8 cellular contexts compared by ENCODE assay signal in genomic region chr9:134134949-134135342, GRCh38. TPM values are rescaled to one million over a fixed set of nuclear protein-coding genes. Genes with fewer than 3 reads are reported as not detected.
DNase-seq lines count a peak whose midpoint lies in the region; ATAC-seq and TF ChIP-seq lines count a peak whose summit lies in the region.

No MANE protein-coding gene starts in this region.

- H3K4me3 ChIP-seq in right atrium auricular region (peak overlapping the region; percentile 88 to 98), SK-N-MC (peak overlapping the region; percentile 83), rectal smooth muscle tissue (ENCODE audit: low read length) (peak overlapping the region; percentile 87)

- intact Hi-C loops in left cardiac atrium (cut with DNase I): loop anchor here in 1 of 2 donors (10.0 kb wide), 1 partner anchor 70 kb away; the partner anchor contains the start of gene BRD3

- H3K4me1 ChIP-seq in right atrium auricular region (peaks cover 0 to 52% of the 10 kb centered on the region in 2 donors), rectal smooth muscle tissue (ENCODE audit: control insufficient read depth, insufficient read depth, low read length) (peaks cover 30% of the 10 kb centered on the region)

- DNase-seq in right atrium auricular region (ENCODE audit: low spot score): no peak
- no peak for DNase-seq in left cardiac atrium
- no peak for DNase-seq in SK-N-MC (ENCODE audit: low read depth, low spot score)
- peak; percentile 11 for DNase-seq in fibroblast of peridontal ligament (ENCODE audit: extremely low read depth)
- DNase-seq in DMS114 treated with DMSO at 0.1 percent for 48 hours (lab: John Stamatoyannopoulos, UW; ENCODE audit: unreplicated experiment): no peak
- no peak for DNase-seq in H4 (ENCODE audit: low spot score)

- H3K9me3 ChIP-seq in right atrium auricular region: no peaks in the 10 kb centered on the region
- no peaks in the 10 kb centered on the region for H3K9me3 ChIP-seq in SK-N-MC (ENCODE audit: low read depth, low read length)

- H3K27ac ChIP-seq in right atrium auricular region (peak overlapping the region; percentile 90 to 95), SK-N-MC (peak overlapping the region; percentile 77), rectal smooth muscle tissue (ENCODE audit: low read depth, low read length) (peak overlapping the region; percentile 81)

- ATAC-seq in left cardiac atrium (no peak), HG02642 (IDR thresholded peaks at IDR 0.05; ENCODE audit: poor library complexity, unreplicated experiment) (no peak)

- peak overlapping the region; percentile 87 for H3K9ac ChIP-seq in SK-N-MC (ENCODE audit: insufficient read length)
- peak overlapping the region; percentile 70 for H3K9ac ChIP-seq in rectal smooth muscle tissue (ENCODE audit: low read length)

- H3K36me3 ChIP-seq in right atrium auricular region (peaks cover 3% of the 10 kb centered on the region), SK-N-MC (ENCODE audit: insufficient read depth, low read length) (peaks cover 18% of the 10 kb centered on the region), rectal smooth muscle tissue (ENCODE audit: control insufficient read depth, insufficient read depth, low read length) (peaks cover 3% of the 10 kb centered on the region)

- no peak for TF ChIP-seq CTCF in right atrium auricular region (IDR thresholded peaks at IDR 0.05)

- H3K27me3 ChIP-seq in right atrium auricular region (no peaks in the 10 kb centered on the region), rectal smooth muscle tissue (ENCODE audit: control insufficient read depth, insufficient read depth, low read length) (no peaks in the 10 kb centered on the region)

RNA-seq across cellular contexts. Expression of gene WDR5, which starts 0.9 kb away (rescaled TPM):
- total RNA-seq in right atrium auricular region: 10 to 100 TPM; 14.1 to 17.5 TPM
- 10 to 100 TPM; 16.0 to 20.3 TPM for total RNA-seq in left cardiac atrium
- 26.4 and 30.7 TPM in 2 replicates for total RNA-seq in H4 (2014; rRNA removed; shearing (Covaris generic))

RNA-seq across cellular contexts. Expression of gene RNU6ATAC, which starts 29.4 kb away (rescaled TPM):
- total RNA-seq in right atrium auricular region (not detected), left cardiac atrium (100 to 1,000 TPM; 307 to 456 TPM)
- not detected in 2 replicates for total RNA-seq in H4 (2014; rRNA removed; shearing (Covaris generic))

Comparison
In these comparisons a context has a peak if more than half of its experiments do, and no peak if none do; other contexts are left out.
1. RNA of gene RNU6ATAC, which starts 29.4 kb away (total RNA-seq): 307 to 456 TPM in left cardiac atrium; not detected in right atrium auricular region and not detected in H4; every median in the first group is over 100 times any median in the second.
2. Peak in every context shown above with its lines, with median percentiles within 50 percentile points of each other: H3K27ac ChIP-seq and H3K4me3 ChIP-seq.